Comparison of ENCODE assay signal across 13 cellular contexts in genomic region chr5:141778211-141778610, GRCh38.
A peak's percentile ranks its signal among the peaks of the same experiment; 100 is the strongest.
DNase-seq lines count a peak whose midpoint lies in the region; ATAC-seq, FAIRE-seq and TF ChIP-seq lines count a peak whose summit lies in the region.
"Had no signal": no experiment of that assay in that cellular context is flagged by ENCODE, and none has a peak within 500 bp of the region (broad histone marks: within the 10 kb centered on the region; RNA-seq: fewer than 3 reads in every experiment).

No MANE protein-coding gene starts in this region.

- DNase-seq in Caki2 (ENCODE audit: low read depth), result peak; percentile 91
- peak; percentile 24 for DNase-seq in LHCN-M2 (ENCODE audit: low read depth)
- peak; percentile 58 for DNase-seq in bronchial epithelial cell (ENCODE audit: low read depth)
- DNase-seq in nephron progenitor cell, result peak; percentile 79
- no peak for DNase-seq in SKM-1 (lab: John Stamatoyannopoulos, UW; ENCODE audit: unreplicated experiment)
- DNase-seq in NK-92 (lab: John Stamatoyannopoulos, UW; ENCODE audit: unreplicated experiment), result no peak
- DNase-seq in esophagus squamous epithelium (lab: John Stamatoyannopoulos, UW), result no peak
- DNase-seq: left colon, NCI-H146, right cardiac atrium had no signal

- TF ChIP-seq CTCF in bronchial epithelial cell (IDR thresholded peaks at IDR 0.05; ENCODE audit: insufficient read depth, low read length, severe bottlenecking) (no peak), nephron progenitor cell (IDR thresholded peaks at IDR 0.05) (no peak), esophagus squamous epithelium (IDR thresholded peaks at IDR 0.05) (no peak)

- no peak overlapping the region for H3K4me3 ChIP-seq in bronchial epithelial cell (ENCODE audit: low read depth, low read length)
- H3K4me3 ChIP-seq in esophagus squamous epithelium, result no peak overlapping the region

- FAIRE-seq in bronchial epithelial cell (lab: Jason Lieb, UNC), result no peak
- FAIRE-seq: G401.6 had no signal

- no peak overlapping the region for H3K4me3 Mint-ChIP-seq in nephron progenitor cell
- H3K4me3 Mint-ChIP-seq: activated T-helper 17 cell treated with anti-CD3 and anti-CD28 coated beads, Interleukin-2, amount 50 U/mL, for 72 hours had no signal

- H3K9me3 ChIP-seq in esophagus squamous epithelium, result no peaks in the 10 kb centered on the region

- intact Hi-C loops in esophagus squamous epithelium (cut with DNase I), result no loop called here

- no peaks in the 10 kb centered on the region for H3K4me1 ChIP-seq in esophagus squamous epithelium

- no peaks in the 10 kb centered on the region for H3K9me3 Mint-ChIP-seq in nephron progenitor cell
- H3K9me3 Mint-ChIP-seq: activated T-helper 17 cell treated with anti-CD3 and anti-CD28 coated beads, Interleukin-2, amount 50 U/mL, for 72 hours had no signal

- peaks cover 9% of the 10 kb centered on the region for H3K27me3 Mint-ChIP-seq in nephron progenitor cell (ENCODE audit: low read depth, poor library complexity)

- peak overlapping the region; percentile 98 for H3K27ac Mint-ChIP-seq in nephron progenitor cell

- H3K36me3 ChIP-seq in bronchial epithelial cell (ENCODE audit: control insufficient read depth, insufficient read depth, low read length) (no peaks in the 10 kb centered on the region), esophagus squamous epithelium (no peaks in the 10 kb centered on the region)

- no peak overlapping the region for H3K27ac ChIP-seq in esophagus squamous epithelium

- H3K27me3 ChIP-seq in bronchial epithelial cell (ENCODE audit: control insufficient read depth, insufficient read depth, low read length), result peaks cover under 1% of the 10 kb centered on the region
- H3K27me3 ChIP-seq in esophagus squamous epithelium, result peaks cover 0 to 16% (median 0%) of the 10 kb centered on the region in 4 donors

- ATAC-seq in GM21381 (IDR thresholded peaks at IDR 0.05; ENCODE audit: unreplicated experiment), result no peak
- ATAC-seq: activated T-helper 17 cell treated with anti-CD3 and anti-CD28 coated beads, Interleukin-2, amount 50 U/mL, for 72 hours; left colon had no signal

- TF ChIP-seq POLR2A in esophagus squamous epithelium (IDR thresholded peaks at IDR 0.05), result no peak

- no peaks in the 10 kb centered on the region for H3K36me3 Mint-ChIP-seq in nephron progenitor cell (ENCODE audit: low read depth)

- in situ Hi-C loops in Caki2 (cut with HindIII; ENCODE audit: low pct_unique_long_range_greater_than_20kb, low sequenced_read_pairs), result no loop called here

- 32 to 37% methylated on average over 8 to 11 of the region's 11 CpGs for WGBS in esophagus squamous epithelium, 2 donors

- H3K4me1 Mint-ChIP-seq in nephron progenitor cell, result peaks cover 61% of the 10 kb centered on the region
- H3K4me1 Mint-ChIP-seq: activated T-helper 17 cell treated with anti-CD3 and anti-CD28 coated beads, Interleukin-2, amount 50 U/mL, for 72 hours had no signal

Comparison
In these comparisons a context has a peak if more than half of its experiments do, and no peak if none do; other contexts are left out.
1. DNase-seq: peak in Caki2 (single experiment), LHCN-M2 (single experiment), bronchial epithelial cell (single experiment) and nephron progenitor cell (single experiment); none in SKM-1 (single experiment), NK-92 (single experiment) and esophagus squamous epithelium (single experiment).